ENCODE assay signal across 16 cellular contexts in the genomic region with DNA sequence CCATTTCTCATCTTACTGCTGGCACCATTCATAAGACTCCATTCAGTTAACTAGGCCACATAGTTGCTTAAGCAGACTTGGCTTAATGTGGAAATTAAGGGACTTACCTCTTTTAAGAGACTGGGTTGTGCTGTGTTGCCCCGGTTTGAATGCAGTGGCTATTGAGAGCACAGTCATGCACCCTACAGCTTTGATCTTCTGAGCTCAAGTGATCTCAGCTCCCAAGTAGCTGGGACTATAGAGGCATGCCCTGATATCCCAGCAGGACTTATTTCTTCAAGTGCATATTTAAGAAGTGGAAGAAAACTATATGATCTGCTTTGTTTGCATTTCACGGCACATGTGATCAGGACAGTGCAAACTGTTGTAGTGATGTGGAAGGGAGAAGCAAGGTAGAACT.
DNase-seq lines count a peak whose midpoint lies in the region; ATAC-seq and TF ChIP-seq lines count a peak whose summit lies in the region.
"Had no signal": no experiment of that assay in that cellular context is flagged by ENCODE, and none has a peak within 500 bp of the region (broad histone marks: within the 10 kb centered on the region; RNA-seq: fewer than 3 reads in every experiment).

No MANE protein-coding gene starts in this region.

- H3K4me3 ChIP-seq in Panc1 (ENCODE audit: low read depth in 2 of 2, low read length in 2 of 2) (no peak overlapping the region), neural cell (ENCODE audit: low read length) (no peak overlapping the region)
- H3K4me3 ChIP-seq: BLaER1 treated with 17β-estradiol and CSF1 and Interleukin-3, amounts not matched to agents 10 nM and 100 nM; K562; right atrium auricular region; transverse colon had no signal

- no peak overlapping the region for H3K4me2 ChIP-seq in neural cell (ENCODE audit: low read length)

- no peak for TF ChIP-seq RAD21 in neural cell (conservative IDR thresholded peaks at IDR 0.05)

- no peaks in the 10 kb centered on the region for H3K79me2 ChIP-seq in neural cell (replicated peaks; ENCODE audit: insufficient read depth, low read length)

- no peaks in the 10 kb centered on the region for H4K20me1 ChIP-seq in neural cell (ENCODE audit: insufficient read depth)
- H4K20me1 ChIP-seq: BLaER1 treated with 17β-estradiol and CSF1 and Interleukin-3, amounts not matched to agents 10 nM and 100 nM had no signal

- H3K27ac ChIP-seq in Panc1 (ENCODE audit: low read length), result no peak overlapping the region
- peak overlapping the region; percentile 60 for H3K27ac ChIP-seq in epithelial cell of prostate
- H3K27ac ChIP-seq in neural cell (ENCODE audit: low read length), result peak overlapping the region; percentile 56
- H3K27ac ChIP-seq: right atrium auricular region, transverse colon had no signal

- peak; percentile 33 for DNase-seq in EL
- no peak for DNase-seq in Panc1 (ENCODE audit: low read depth, low spot score)
- DNase-seq in epithelial cell of prostate (ENCODE audit: low read depth, low spot score), result no peak
- no peak for DNase-seq in OCI-M1 (lab: John Stamatoyannopoulos, UW)
- no peak for DNase-seq in stimulated activated CD4-positive, alpha-beta T cell treated with anti-CD3 and anti-CD28 coated beads, Interleukin-2, amount 100 ng/mL, for 48 hours
- DNase-seq in NCI-H2107 (lab: John Stamatoyannopoulos, UW), result no peak
- DNase-seq: ACHN; activated CD8-positive, alpha-beta T cell treated with anti-CD3 and anti-CD28 coated beads, Interleukin-2, amount 10 ng/mL, durations not matched to agents 7 days and 5 days; head of caudate nucleus; transverse colon had no signal

- CTCF ChIA-PET in Panc1 (lab: Charles Lee), result no interaction called here

- no peak for TF ChIP-seq EP300 in neural cell (conservative IDR thresholded peaks at IDR 0.05; ENCODE audit: poor library complexity, severe bottlenecking)

- H3K9me3 ChIP-seq in Panc1 (ENCODE audit: control insufficient read depth, insufficient read depth, low read depth, low read length), result peaks cover 3% of the 10 kb centered on the region; the same call in 1 of the 2 replicates
- H3K9me3 ChIP-seq in neural cell (ENCODE audit: low read length), result no peaks in the 10 kb centered on the region
- H3K9me3 ChIP-seq: right atrium auricular region, transverse colon had no signal

- no peaks in the 10 kb centered on the region for H3K27me3 ChIP-seq in Panc1 (ENCODE audit: control insufficient read depth, insufficient read depth, low read length)
- no peaks in the 10 kb centered on the region for H3K27me3 ChIP-seq in neural cell (ENCODE audit: insufficient read depth, low read depth, low read length)
- H3K27me3 ChIP-seq: BLaER1 treated with 17β-estradiol and CSF1 and Interleukin-3, amounts not matched to agents 10 nM and 100 nM; right atrium auricular region; transverse colon had no signal

- ATAC-seq in Panc1 (peak; percentile 53; the same call in 1 of the 2 replicates), GM21526 (IDR thresholded peaks at IDR 0.05; ENCODE audit: low FRiP score, unreplicated experiment) (no peak)
- ATAC-seq: activated CD8-positive, alpha-beta T cell treated with anti-CD3 and anti-CD28 coated beads, Interleukin-2, amount 10 ng/mL, durations not matched to agents 7 days and 5 days; K562; Right ventricle myocardium inferior had no signal

- POLR2A ChIA-PET in Panc1 (lab: Charles Lee), result no interaction called here

- peaks cover 2% of the 10 kb centered on the region for H3F3A ChIP-seq in neural cell (ENCODE audit: insufficient read depth, low read length, poor library complexity, severe bottlenecking)

- H3K9me2 ChIP-seq in neural cell (ENCODE audit: insufficient read depth, low read length), result no peaks in the 10 kb centered on the region

- in situ Hi-C loops in Panc1 (cut with HindIII; ENCODE audit: low pct_unique_long_range_greater_than_20kb, low sequenced_read_pairs), result no loop called here

- no peak overlapping the region for H2AFZ ChIP-seq in neural cell (ENCODE audit: low read depth, low read length)

- intact Hi-C loops in Panc1 (cut with micrococcal nuclease; ENCODE audit: unreplicated experiment), result no loop called here

- no peak overlapping the region for H3K9ac ChIP-seq in neural cell (ENCODE audit: low read length)
- H3K9ac ChIP-seq: BLaER1 treated with 17β-estradiol and CSF1 and Interleukin-3, amounts not matched to agents 10 nM and 100 nM had no signal

- BruUV-seq in Panc1 (replicated peaks; lab: Mats Ljungman, UMichigan), result no TSS peak

- H3K4me1 ChIP-seq in Panc1 (ENCODE audit: control insufficient read depth, insufficient read depth, low read length), result peaks cover 6% of the 10 kb centered on the region

- TF ChIP-seq CTCF in Panc1 (IDR thresholded peaks at IDR 0.05), result no peak
- TF ChIP-seq CTCF in neural cell (IDR thresholded peaks at IDR 0.05; ENCODE audit: poor library complexity, severe bottlenecking), result no peak

- H3K36me3 ChIP-seq in Panc1 (ENCODE audit: control insufficient read depth, insufficient read depth, low read length) (no peaks in the 10 kb centered on the region), neural cell (ENCODE audit: insufficient read depth, low read length) (no peaks in the 10 kb centered on the region)
- H3K36me3 ChIP-seq: BLaER1 treated with 17β-estradiol and CSF1 and Interleukin-3, amounts not matched to agents 10 nM and 100 nM; right atrium auricular region; transverse colon had no signal

TF ChIP-seq in neural cell, 6 proteins besides CTCF, POLR2A, EP300 and RAD21:
- TF ChIP-seq, protein P1, sequence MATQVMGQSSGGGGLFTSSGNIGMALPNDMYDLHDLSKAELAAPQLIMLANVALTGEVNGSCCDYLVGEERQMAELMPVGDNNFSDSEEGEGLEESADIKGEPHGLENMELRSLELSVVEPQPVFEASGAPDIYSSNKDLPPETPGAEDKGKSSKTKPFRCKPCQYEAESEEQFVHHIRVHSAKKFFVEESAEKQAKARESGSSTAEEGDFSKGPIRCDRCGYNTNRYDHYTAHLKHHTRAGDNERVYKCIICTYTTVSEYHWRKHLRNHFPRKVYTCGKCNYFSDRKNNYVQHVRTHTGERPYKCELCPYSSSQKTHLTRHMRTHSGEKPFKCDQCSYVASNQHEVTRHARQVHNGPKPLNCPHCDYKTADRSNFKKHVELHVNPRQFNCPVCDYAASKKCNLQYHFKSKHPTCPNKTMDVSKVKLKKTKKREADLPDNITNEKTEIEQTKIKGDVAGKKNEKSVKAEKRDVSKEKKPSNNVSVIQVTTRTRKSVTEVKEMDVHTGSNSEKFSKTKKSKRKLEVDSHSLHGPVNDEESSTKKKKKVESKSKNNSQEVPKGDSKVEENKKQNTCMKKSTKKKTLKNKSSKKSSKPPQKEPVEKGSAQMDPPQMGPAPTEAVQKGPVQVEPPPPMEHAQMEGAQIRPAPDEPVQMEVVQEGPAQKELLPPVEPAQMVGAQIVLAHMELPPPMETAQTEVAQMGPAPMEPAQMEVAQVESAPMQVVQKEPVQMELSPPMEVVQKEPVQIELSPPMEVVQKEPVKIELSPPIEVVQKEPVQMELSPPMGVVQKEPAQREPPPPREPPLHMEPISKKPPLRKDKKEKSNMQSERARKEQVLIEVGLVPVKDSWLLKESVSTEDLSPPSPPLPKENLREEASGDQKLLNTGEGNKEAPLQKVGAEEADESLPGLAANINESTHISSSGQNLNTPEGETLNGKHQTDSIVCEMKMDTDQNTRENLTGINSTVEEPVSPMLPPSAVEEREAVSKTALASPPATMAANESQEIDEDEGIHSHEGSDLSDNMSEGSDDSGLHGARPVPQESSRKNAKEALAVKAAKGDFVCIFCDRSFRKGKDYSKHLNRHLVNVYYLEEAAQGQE (IDR thresholded peaks at IDR 0.05; ENCODE audit: borderline replicate concordance), result no peak
- TF ChIP-seq MXI1 (conservative IDR thresholded peaks at IDR 0.05; ENCODE audit: poor library complexity, severe bottlenecking) (no peak), SMC3 (conservative IDR thresholded peaks at IDR 0.05; ENCODE audit: poor library complexity) (no peak)
